30 cellular contexts compared by ENCODE assay signal in genomic region chr20:46342045-46342378, GRCh38. TPM values are rescaled to one million over a fixed set of nuclear protein-coding genes. Genes with fewer than 3 reads are reported as not detected.
"Had no signal": no experiment of that assay in that cellular context is flagged by ENCODE, and none has a peak within 500 bp of the region (broad histone marks: within the 10 kb centered on the region; RNA-seq: fewer than 3 reads in every experiment).

No MANE protein-coding gene starts in this region.

- DNase-seq: activated B cell treated with CpG ODN at 0.5 μM for 24 hours; activated CD4-positive, alpha-beta T cell treated with anti-CD3 and anti-CD28 coated beads for 1 hour; activated CD4-positive, alpha-beta T cell treated with anti-CD3 and anti-CD28 coated beads, Interleukin-2, amount 10 ng/mL, durations not matched to agents 24 days and 14 days; activated CD4-positive, alpha-beta T cell treated with anti-CD3 and anti-CD28 coated beads, Interleukin-2, amount 50 U/mL, for 48 hours; activated CD8-positive, alpha-beta memory T cell treated with anti-CD3 and anti-CD28 coated beads, Interleukin-2, amount 10 ng/mL, durations not matched to agents 7 days and 5 days; activated effector memory CD4-positive, alpha-beta T cell treated with Interleukin-2 at 50 U/mL for 16 hours; activated naive CD4-positive, alpha-beta T cell; activated naive CD8-positive, alpha-beta T cell treated with anti-CD3 and anti-CD28 coated beads, Interleukin-2, amount 50 U/mL, for 24 hours; activated T-cell treated with anti-CD3 and anti-CD28 coated beads, Interleukin-2, amount 50 U/mL, for 24 hours; amniotic stem cell; body of pancreas; KG1; NCI-H1092; NCI-H1930; NCI-H2171 treated with DMSO at 0.1 percent for 48 hours; NCI-H226; NCI-H526; NCI-H82; OCI-M1; RPMI8226; T-cell; T-helper 2 cell; T1000 had no signal

- H3K9me3 ChIP-seq: ascending aorta, body of pancreas had no signal

- H3K4me3 ChIP-seq: ascending aorta, body of pancreas, SK-N-MC had no signal

- FAIRE-seq: TTC549 had no signal

- ATAC-seq: activated CD8-positive, alpha-beta memory T cell treated with anti-CD3 and anti-CD28 coated beads, Interleukin-2, amount 10 ng/mL, durations not matched to agents 7 days and 5 days; activated naive CD8-positive, alpha-beta T cell treated with anti-CD3 and anti-CD28 coated beads, Interleukin-2, amount 50 U/mL, for 24 hours; body of pancreas; Right ventricle myocardium inferior; T-cell had no signal

- H3K27ac ChIP-seq: ascending aorta, body of pancreas, SK-N-MC had no signal

RNA-seq across cellular contexts. Expression of gene CDH22, which starts 33.7 kb away (rescaled TPM):
- total RNA-seq: activated CD4-positive, alpha-beta T cell treated with anti-CD3 and anti-CD28 coated beads, Interleukin-2, amount 10 ng/mL, durations not matched to agents 24 days and 14 days; activated CD8-positive, alpha-beta memory T cell treated with anti-CD3 and anti-CD28 coated beads, Interleukin-2, amount 10 ng/mL, durations not matched to agents 7 days and 5 days; activated T-helper 1 cell treated with anti-CD3 and anti-CD28 coated beads, Interleukin-12 subunit alpha, Interleukin-12 subunit beta, Interleukin-2, Interleukin-4 antibody, amounts not matched to agents 30 ng/mL and 10 ng/mL and 1 ng/mL, durations not matched to agents 14 hours and 24 hours and 36 hours; ascending aorta; MCF 10A; NCI-H460; T-cell had no signal
